1 cellular context compared by ENCODE assay signal in the genomic region with DNA sequence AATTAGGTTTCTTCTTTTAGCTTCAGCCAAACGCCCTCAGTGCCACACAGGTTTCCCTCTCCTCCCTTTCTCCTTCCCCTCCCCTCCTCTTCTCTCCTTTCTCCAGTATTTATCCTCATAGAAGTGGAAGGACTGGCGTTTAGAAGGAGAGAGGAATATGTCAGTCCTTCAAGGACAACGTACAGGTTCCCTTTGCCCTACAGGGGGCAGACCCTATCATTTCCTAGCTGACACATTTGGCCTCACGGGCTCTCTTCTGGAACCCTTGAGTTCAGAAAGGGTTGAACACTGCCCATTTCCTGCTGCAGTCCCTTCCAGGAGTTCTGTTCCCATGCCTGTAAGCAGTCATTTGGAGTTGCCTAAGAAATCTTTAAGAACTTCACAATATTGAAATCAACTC.
TF ChIP-seq lines count a peak whose summit lies in the region.

No MANE protein-coding gene starts in this region.

TF ChIP-seq in WTC11, 78 proteins besides CTCF, POLR2A, EP300 and RAD21 (continued from another document):
- TF ChIP-seq, protein P1, sequence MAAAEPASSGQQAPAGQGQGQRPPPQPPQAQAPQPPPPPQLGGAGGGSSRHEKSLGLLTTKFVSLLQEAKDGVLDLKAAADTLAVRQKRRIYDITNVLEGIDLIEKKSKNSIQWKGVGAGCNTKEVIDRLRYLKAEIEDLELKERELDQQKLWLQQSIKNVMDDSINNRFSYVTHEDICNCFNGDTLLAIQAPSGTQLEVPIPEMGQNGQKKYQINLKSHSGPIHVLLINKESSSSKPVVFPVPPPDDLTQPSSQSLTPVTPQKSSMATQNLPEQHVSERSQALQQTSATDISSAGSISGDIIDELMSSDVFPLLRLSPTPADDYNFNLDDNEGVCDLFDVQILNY (CRISPR knock-in tag; IDR thresholded peaks at IDR 0.05): no peak
- TF ChIP-seq GTF2I (CRISPR knock-in tag; conservative IDR thresholded peaks at IDR 0.05) (no peak), TEAD1 (CRISPR knock-in tag; IDR thresholded peaks at IDR 0.05) (no peak), ZNF263 (CRISPR knock-in tag; IDR thresholded peaks at IDR 0.05; ENCODE audit: low read depth) (no peak), FOXJ3 (CRISPR knock-in tag; IDR thresholded peaks at IDR 0.05; ENCODE audit: borderline replicate concordance) (no peak)
TF ChIP-seq in WTC11: peak in this region for 0.
